12 cellular contexts compared by ENCODE assay signal in the genomic region with DNA sequence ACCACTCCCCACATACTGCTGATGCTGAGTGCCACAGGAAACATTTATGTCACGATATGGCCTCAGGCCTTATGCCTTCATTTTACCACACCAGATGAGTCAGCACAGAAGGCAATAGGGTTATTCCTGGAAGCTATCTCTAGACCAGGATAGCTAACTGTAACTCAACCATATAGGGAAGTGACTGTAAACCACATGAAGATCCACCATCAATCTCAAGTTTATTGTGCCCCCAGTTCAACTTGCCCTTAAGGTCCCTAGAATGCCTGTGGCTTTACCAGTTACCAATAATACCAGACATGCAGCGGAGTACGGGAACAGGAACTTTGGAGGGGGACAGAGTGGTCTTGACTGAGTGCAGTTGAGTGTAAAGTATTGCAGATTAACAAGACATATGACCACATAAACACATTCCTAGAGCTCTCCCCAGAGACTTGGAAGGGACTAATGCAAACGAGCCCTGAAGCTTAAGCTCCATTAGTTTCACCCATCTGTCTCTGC.
A peak's percentile ranks its signal among the peaks of the same experiment; 100 is the strongest.
DNase-seq lines count a peak whose midpoint lies in the region; ATAC-seq and TF ChIP-seq lines count a peak whose summit lies in the region.
"Had no signal": no experiment of that assay in that cellular context is flagged by ENCODE, and none has a peak within 500 bp of the region (broad histone marks: within the 10 kb centered on the region; RNA-seq: fewer than 3 reads in every experiment).

No MANE protein-coding gene starts in this region.

- in situ Hi-C loops in mammary epithelial cell (cut with MboI; ENCODE audit: low sequenced_read_pairs in 2 of 2), result no loop called here

- POLR2A ChIA-PET in SK-N-SH (lab: Yijun Ruan, JAX), result no interaction called here

- dilution Hi-C loops in mammary epithelial cell (cut with HindIII; ENCODE audit: low sequenced_read_pairs), result no loop called here

- TF ChIP-seq POLR2A in suprapubic skin (IDR thresholded peaks at IDR 0.05), result no peak

- no peak for DNase-seq in SK-N-SH
- DNase-seq in NOMO-1 treated with DMSO at 0.1 percent for 48 hours (lab: John Stamatoyannopoulos, UW; ENCODE audit: unreplicated experiment), result peak; percentile 57
- peak; percentile 74 for DNase-seq in mammary epithelial cell
- no peak for DNase-seq in smooth muscle cell (lab: John Stamatoyannopoulos, UW; ENCODE audit: unreplicated experiment)
- DNase-seq in suprapubic skin (ENCODE audit: low spot score in 2 of 2), result no peak
- no peak for DNase-seq in coronary artery (ENCODE audit: low spot score)
- DNase-seq: activated T-cell treated with anti-CD3 and anti-CD28 coated beads, Interleukin-2, amount 50 U/mL, for 4 hours; dorsolateral prefrontal cortex; NCI-H187; transverse colon had no signal

- H4K20me1 ChIP-seq in SK-N-SH (ENCODE audit: insufficient read depth), result no peaks in the 10 kb centered on the region
- no peaks in the 10 kb centered on the region for H4K20me1 ChIP-seq in mammary epithelial cell (ENCODE audit: insufficient read depth, low read length)
- H4K20me1 ChIP-seq in smooth muscle cell (ENCODE audit: low read depth), result no peaks in the 10 kb centered on the region

- H3K4me2 ChIP-seq in SK-N-SH (no peak overlapping the region), mammary epithelial cell (ENCODE audit: insufficient read depth, low read depth, low read length) (no peak overlapping the region), smooth muscle cell (peak overlapping the region; percentile 38)

- H3K9ac ChIP-seq in SK-N-SH, result no peak overlapping the region
- H3K9ac ChIP-seq in mammary epithelial cell (ENCODE audit: insufficient read depth, low read length), result no peak overlapping the region
- H3K9ac ChIP-seq in smooth muscle cell (ENCODE audit: low read depth), result no peak overlapping the region

- TF ChIP-seq EP300 in SK-N-SH (IDR thresholded peaks at IDR 0.05; ENCODE audit: borderline replicate concordance in 1 of 2, low read depth in 1 of 2, low read length in 1 of 2) (no peak), suprapubic skin (IDR thresholded peaks at IDR 0.05) (no peak)

- no peak for TF ChIP-seq RAD21 in SK-N-SH (IDR thresholded peaks at IDR 0.05; ENCODE audit: low read length)

- TF ChIP-seq CTCF in SK-N-SH (IDR thresholded peaks at IDR 0.05), result no peak
- TF ChIP-seq CTCF in mammary epithelial cell (conservative IDR thresholded peaks at IDR 0.05 in 1 of 2, IDR thresholded peaks at IDR 0.05 in 1 of 2; ENCODE audit: extremely low read depth in 1 of 2, insufficient read depth in 1 of 2, low read depth in 1 of 2, low read length in 2 of 2), result no peak
- TF ChIP-seq CTCF in smooth muscle cell (IDR thresholded peaks at IDR 0.05; ENCODE audit: borderline replicate concordance, insufficient read depth, poor library complexity, severe bottlenecking), result no peak
- TF ChIP-seq CTCF in suprapubic skin (IDR thresholded peaks at IDR 0.05), result no peak
- TF ChIP-seq CTCF in coronary artery (IDR thresholded peaks at IDR 0.05), result no peak

- no peak for ATAC-seq in SK-N-SH treated with all-trans-retinoic acid at 6 μM for 48 hours
- no peak for ATAC-seq in HG03432 (IDR thresholded peaks at IDR 0.05; ENCODE audit: unreplicated experiment)
- ATAC-seq: activated T-cell treated with anti-CD3 and anti-CD28 coated beads, Interleukin-2, amount 50 U/mL, for 4 hours had no signal

- H3K79me2 ChIP-seq in SK-N-SH (ENCODE audit: insufficient read depth), result no peaks in the 10 kb centered on the region
- H3K79me2 ChIP-seq in mammary epithelial cell (ENCODE audit: insufficient read depth, low read length), result no peaks in the 10 kb centered on the region
- no peaks in the 10 kb centered on the region for H3K79me2 ChIP-seq in smooth muscle cell (ENCODE audit: low read depth)

- peaks cover 0 to 3% of the 10 kb centered on the region in 2 experiments; a peak in 1 of 4 replicates for H3K4me1 ChIP-seq in SK-N-SH (ENCODE audit: control insufficient read depth in 1 of 2, insufficient read depth in 2 of 2, low read depth in 1 of 2, low read length in 1 of 2)
- peaks cover 12% of the 10 kb centered on the region for H3K4me1 ChIP-seq in mammary epithelial cell (ENCODE audit: insufficient read depth, low read length)
- H3K4me1 ChIP-seq in smooth muscle cell (ENCODE audit: low read depth), result peaks cover 2% of the 10 kb centered on the region
- H3K4me1 ChIP-seq in suprapubic skin, result no peaks in the 10 kb centered on the region
- H3K4me1 ChIP-seq: transverse colon had no signal

- H3K4me3 ChIP-seq in SK-N-SH (ENCODE audit: low read depth in 2 of 2, low read length in 1 of 2) (no peak overlapping the region), mammary epithelial cell (replicated peaks in 1 of 3; ENCODE audit: insufficient read depth in 1 of 3, low read depth in 2 of 3, low read length in 3 of 3) (no peak overlapping the region), smooth muscle cell (no peak overlapping the region), suprapubic skin (no peak overlapping the region), coronary artery (no peak overlapping the region)
- H3K4me3 ChIP-seq: dorsolateral prefrontal cortex, transverse colon had no signal

- 0 out of 2 replicates have a peak, but pooled peaks cover 4% of the 10 kb centered on the region for H3K9me2 ChIP-seq in SK-N-SH

- no peaks in the 10 kb centered on the region for H3F3A ChIP-seq in SK-N-SH (replicated peaks; ENCODE audit: insufficient read depth)
- peaks cover 4% of the 10 kb centered on the region for H3F3A ChIP-seq in smooth muscle cell (ENCODE audit: low read depth)

- H3K9me3 ChIP-seq in SK-N-SH (peaks cover 6% of the 10 kb centered on the region; the same call in 1 of the 2 replicates), mammary epithelial cell (replicated peaks; ENCODE audit: insufficient read depth, low read length) (no peaks in the 10 kb centered on the region), smooth muscle cell (replicated peaks; ENCODE audit: low read depth) (no peaks in the 10 kb centered on the region), suprapubic skin (no peaks in the 10 kb centered on the region)
- H3K9me3 ChIP-seq: transverse colon had no signal

- H2AFZ ChIP-seq in SK-N-SH (ENCODE audit: low read depth) (no peak overlapping the region), mammary epithelial cell (ENCODE audit: low read depth, low read length) (no peak overlapping the region), smooth muscle cell (ENCODE audit: low read depth) (no peak overlapping the region)

- CTCF ChIA-PET in SK-N-SH (lab: Yijun Ruan, JAX), result no interaction called here
- CTCF ChIA-PET in mammary epithelial cell (lab: Charles Lee; ENCODE audit: low non-redundant PET), result no interaction called here

- H3K36me3 ChIP-seq in SK-N-SH (replicated peaks in 1 of 2; ENCODE audit: control insufficient read depth in 1 of 2, insufficient read depth in 2 of 2, low read length in 1 of 2) (no peaks in the 10 kb centered on the region), mammary epithelial cell (ENCODE audit: insufficient read depth, low read length) (no peaks in the 10 kb centered on the region), smooth muscle cell (ENCODE audit: low read depth) (no peaks in the 10 kb centered on the region), suprapubic skin (no peaks in the 10 kb centered on the region)
- H3K36me3 ChIP-seq: transverse colon had no signal

- H3K27ac ChIP-seq in SK-N-SH (ENCODE audit: low read depth in 2 of 2, low read length in 1 of 2) (no peak overlapping the region), mammary epithelial cell (ENCODE audit: insufficient read depth, low read depth, low read length) (no peak overlapping the region), smooth muscle cell (ENCODE audit: low read depth) (peak overlapping the region; percentile 75), suprapubic skin (no peak overlapping the region), coronary artery (no peak overlapping the region)
- H3K27ac ChIP-seq: dorsolateral prefrontal cortex, transverse colon had no signal

- BruUV-seq in mammary epithelial cell (replicated peaks; lab: Mats Ljungman, UMichigan), result no TSS peak

- intact Hi-C loops in mammary epithelial cell (cut with micrococcal nuclease), result no loop called here

- WGBS in SK-N-SH (ENCODE audit: low lambda C conversion rate), result 70% methylated on average over 4 of the region's 4 CpGs
- 45% methylated on average over 4 of the region's 4 CpGs for WGBS in mammary epithelial cell (ENCODE audit: low coverage, missing lambda C conversion rate)
- whole genome bisulfite sequencing in smooth muscle cell (ENCODE audit: low lambda C conversion rate), result 8% methylated on average over 4 of the region's 4 CpGs
- WGBS in suprapubic skin, result 72% methylated on average over 4 of the region's 4 CpGs

- H3K27me3 ChIP-seq in SK-N-SH (ENCODE audit: insufficient read depth), result no peaks in the 10 kb centered on the region
- H3K27me3 ChIP-seq in mammary epithelial cell (ENCODE audit: insufficient read depth, low read length), result no peaks in the 10 kb centered on the region
- no peaks in the 10 kb centered on the region for H3K27me3 ChIP-seq in smooth muscle cell (ENCODE audit: low read depth)
- no peaks in the 10 kb centered on the region for H3K27me3 ChIP-seq in suprapubic skin
- H3K27me3 ChIP-seq: transverse colon had no signal

TF ChIP-seq in SK-N-SH, 30 proteins besides CTCF, POLR2A, EP300 and RAD21:
- 0 out of 2 replicates have a peak, but pooled peaks have one; percentile 9 for TF ChIP-seq FOSL2 (IDR thresholded peaks at IDR 0.05; ENCODE audit: borderline replicate concordance, low read depth)
- no peak for TF ChIP-seq NFIC (IDR thresholded peaks at IDR 0.05; ENCODE audit: borderline replicate concordance)

TF ChIP-seq in SK-N-SH treated with all-trans-retinoic acid at 6 μM for 48 hours, 23 proteins besides CTCF, POLR2A, EP300 and RAD21:
- no peak for TF ChIP-seq ISL1 (CRISPR knock-in tag; IDR thresholded peaks at IDR 0.05)
- no peak for TF ChIP-seq TOX (CRISPR knock-in tag; IDR thresholded peaks at IDR 0.05; ENCODE audit: borderline replicate concordance)
- no peak for TF ChIP-seq ZNF565 (CRISPR knock-in tag; conservative IDR thresholded peaks at IDR 0.05; ENCODE audit: low read depth)
- no peak for TF ChIP-seq PPARA (CRISPR knock-in tag; IDR thresholded peaks at IDR 0.05; ENCODE audit: borderline replicate concordance)

Comparison
In these comparisons a context has a peak if more than half of its experiments do, and no peak if none do; other contexts are left out.
1. DNase-seq: peak in NOMO-1 treated with DMSO at 0.1 percent for 48 hours (single experiment) and mammary epithelial cell (single experiment); none in SK-N-SH (single experiment), smooth muscle cell (single experiment), suprapubic skin (0 of 2) and coronary artery (single experiment).